Comparison of ENCODE assay signal across 30 cellular contexts in genomic region chr15:56915888-56916287, GRCh38.
"Had no signal": no experiment of that assay in that cellular context is flagged by ENCODE, and none has a peak within 500 bp of the region (broad histone marks: within the 10 kb centered on the region; RNA-seq: fewer than 3 reads in every experiment).

No MANE protein-coding gene starts in this region.

- H3K9me3 ChIP-seq: esophagus muscularis mucosa, gastrocnemius medialis had no signal

- H3K27ac ChIP-seq: brain microvascular endothelial cell, coronary artery, esophagus muscularis mucosa, foreskin keratinocyte, gastrocnemius medialis, WERI-Rb-1 had no signal

- H3K9me3 Mint-ChIP-seq: activated CD4-positive, alpha-beta memory T cell treated with anti-CD3 and anti-CD28 coated beads for 36 hours; activated T-cell treated with anti-CD3 and anti-CD28 coated beads, Interleukin-2, amount 50 U/mL, for 24 hours; central memory CD8-positive, alpha-beta T cell; dendritic cell treated with granulocyte-macrophage colony-stimulating factor and Interleukin-4, amounts not matched to agents 40 ng/mL and 50 ng/mL, for 4 days; effector memory CD8-positive, alpha-beta T cell; T-helper 2 cell treated with Interferon-gamma antibody and Interleukin-4, amounts not matched to agents 5 μg/mL and 100 μg/mL, for 36 hours had no signal

- H3K27ac Mint-ChIP-seq: activated CD4-positive, alpha-beta memory T cell treated with anti-CD3 and anti-CD28 coated beads for 36 hours; activated CD4-positive, alpha-beta T cell treated with anti-CD3 and anti-CD28 coated beads for 36 hours; activated CD4-positive, alpha-beta T cell treated with anti-CD3 and anti-CD28 coated beads, Interleukin-2, amount 10 ng/mL, durations not matched to agents 24 days and 14 days; activated naive CD8-positive, alpha-beta T cell; activated T-cell treated with anti-CD3 and anti-CD28 coated beads, Interleukin-2, amount 50 U/mL, for 24 hours; activated T-cell treated with anti-CD3 and anti-CD28 coated beads, Interleukin-2, amount 50 U/mL, for 72 hours; dendritic cell treated with granulocyte-macrophage colony-stimulating factor and Interleukin-4, amounts not matched to agents 40 ng/mL and 50 ng/mL, for 4 days; T-helper 2 cell treated with Interferon-gamma antibody and Interleukin-4, amounts not matched to agents 5 μg/mL and 100 μg/mL, for 36 hours had no signal

- ATAC-seq: activated CD4-positive, alpha-beta T cell treated with anti-CD3 and anti-CD28 coated beads for 36 hours; activated T-cell treated with anti-CD3 and anti-CD28 coated beads, Interleukin-2, amount 50 U/mL, for 72 hours; effector memory CD8-positive, alpha-beta T cell; foreskin keratinocyte; gastrocnemius medialis had no signal

- H3K27me3 ChIP-seq: brain microvascular endothelial cell, dorsolateral prefrontal cortex, esophagus muscularis mucosa, foreskin keratinocyte, gastrocnemius medialis had no signal

- H3K4me3 Mint-ChIP-seq: activated CD4-positive, alpha-beta memory T cell treated with anti-CD3 and anti-CD28 coated beads for 36 hours; activated CD4-positive, alpha-beta T cell treated with anti-CD3 and anti-CD28 coated beads for 36 hours; activated CD4-positive, alpha-beta T cell treated with anti-CD3 and anti-CD28 coated beads, Interleukin-2, amount 10 ng/mL, durations not matched to agents 24 days and 14 days; activated naive CD8-positive, alpha-beta T cell; activated T-cell treated with anti-CD3 and anti-CD28 coated beads, Interleukin-2, amount 50 U/mL, for 24 hours; dendritic cell treated with granulocyte-macrophage colony-stimulating factor and Interleukin-4, amounts not matched to agents 40 ng/mL and 50 ng/mL, for 4 days; T-helper 2 cell treated with Interferon-gamma antibody and Interleukin-4, amounts not matched to agents 5 μg/mL and 100 μg/mL, for 36 hours had no signal

- H3K36me3 ChIP-seq: brain microvascular endothelial cell, esophagus muscularis mucosa, gastrocnemius medialis had no signal

- H3K27me3 Mint-ChIP-seq: activated CD4-positive, alpha-beta memory T cell treated with anti-CD3 and anti-CD28 coated beads for 36 hours; activated CD4-positive, alpha-beta T cell treated with anti-CD3 and anti-CD28 coated beads for 36 hours; activated CD4-positive, alpha-beta T cell treated with anti-CD3 and anti-CD28 coated beads, Interleukin-2, amount 10 ng/mL, durations not matched to agents 24 days and 14 days; activated naive CD8-positive, alpha-beta T cell; activated T-cell treated with anti-CD3 and anti-CD28 coated beads, Interleukin-2, amount 50 U/mL, for 24 hours; central memory CD8-positive, alpha-beta T cell; dendritic cell treated with granulocyte-macrophage colony-stimulating factor and Interleukin-4, amounts not matched to agents 40 ng/mL and 50 ng/mL, for 4 days; effector memory CD8-positive, alpha-beta T cell had no signal

- DNase-seq: activated CD4-positive, alpha-beta memory T cell treated with anti-CD3 and anti-CD28 coated beads for 36 hours; activated CD4-positive, alpha-beta T cell treated with anti-CD3 and anti-CD28 coated beads for 36 hours; activated CD4-positive, alpha-beta T cell treated with anti-CD3 and anti-CD28 coated beads, Interleukin-2, amount 10 ng/mL, durations not matched to agents 24 days and 14 days; activated CD4-positive, CD25-positive, alpha-beta regulatory T cell; activated CD4-positive, CD25-positive, alpha-beta regulatory T cell treated with anti-CD3 and anti-CD28 coated beads, Interleukin-2, amount 50 U/mL, for 72 hours; activated CD8-positive, alpha-beta memory T cell treated with anti-CD3 and anti-CD28 coated beads, Interleukin-2, amount 50 U/mL, for 48 hours; activated effector memory CD4-positive, alpha-beta T cell treated with Interleukin-2 at 50 U/mL for 16 hours; activated gamma-delta T cell treated with Interleukin-2 at 50 U/mL for 16 hours; activated naive CD4-positive, alpha-beta T cell treated with anti-CD3 and anti-CD28 coated beads, Interleukin-2, amount 50 U/mL, for 16 hours; activated naive CD4-positive, alpha-beta T cell treated with Interleukin-2 at 50 U/mL for 16 hours; activated T-cell treated with anti-CD3 and anti-CD28 coated beads for 4 hours; activated T-cell treated with anti-CD3 and anti-CD28 coated beads, Interleukin-2, amount 50 U/mL, for 24 hours; activated T-cell treated with anti-CD3 and anti-CD28 coated beads, Interleukin-2, amount 50 U/mL, for 72 hours; amniotic stem cell; anterior cingulate cortex; brain microvascular endothelial cell; dorsolateral prefrontal cortex; effector memory CD8-positive, alpha-beta T cell; erythroblast; foreskin keratinocyte; gastrocnemius medialis; glutamatergic neuron; T1000; WERI-Rb-1 had no signal

- H3K4me1 ChIP-seq: foreskin keratinocyte had no signal

- H3K4me3 ChIP-seq: coronary artery, gastrocnemius medialis had no signal
